ENCODE assay signal across 17 cellular contexts in the genomic region with DNA sequence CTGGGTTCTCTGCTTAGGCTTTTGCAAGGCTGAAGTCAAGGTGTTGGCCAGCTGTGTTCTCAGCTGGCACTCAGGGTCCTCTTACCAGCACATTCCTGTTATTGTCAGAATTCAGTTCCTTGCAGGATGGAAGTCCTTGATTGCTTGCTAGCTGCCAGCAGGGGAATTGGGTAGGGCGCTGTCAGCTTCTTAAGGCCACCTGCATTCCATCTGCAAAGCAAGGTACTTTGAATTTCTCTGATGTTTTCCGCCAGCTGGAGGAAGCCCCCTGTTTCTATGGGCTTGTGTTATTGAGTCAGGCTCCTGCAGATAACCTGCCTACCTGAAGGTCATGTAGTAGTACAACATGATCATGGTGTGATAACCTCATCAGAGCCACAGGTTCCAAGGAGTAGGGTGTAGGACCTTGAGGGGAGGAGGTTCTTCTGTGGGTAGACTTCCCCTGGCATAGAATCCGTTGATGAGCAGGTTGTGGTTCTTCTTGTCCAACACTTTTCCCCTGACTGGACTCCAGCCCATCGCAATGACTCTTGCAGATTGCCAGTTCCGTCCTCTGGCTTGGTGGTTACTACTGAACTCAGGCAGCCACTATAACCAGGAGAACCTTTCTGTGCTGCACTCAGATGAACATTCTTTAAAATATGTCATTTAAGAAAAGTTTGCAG. TPM values are rescaled to one million over a fixed set of nuclear protein-coding genes. Genes with fewer than 3 reads are reported as not detected.
DNase-seq lines count a peak whose midpoint lies in the region; ATAC-seq and TF ChIP-seq lines count a peak whose summit lies in the region.
"Had no signal": no experiment of that assay in that cellular context is flagged by ENCODE, and none has a peak within 500 bp of the region (broad histone marks: within the 10 kb centered on the region; RNA-seq: fewer than 3 reads in every experiment).

No MANE protein-coding gene starts in this region.

- H3K4me3 ChIP-seq in right cardiac atrium (ENCODE audit: low read length) (no peak overlapping the region), prostate gland (no peak overlapping the region)
- H3K4me3 ChIP-seq: pancreas, transverse colon had no signal

- no peaks in the 10 kb centered on the region for H3K27me3 Mint-ChIP-seq in natural killer cell treated with Interleukin-12 subunit alpha and Interleukin-12 subunit beta and Interleukin-15 and Interleukin-18, amount 100 ng/mL, for 72 hours
- H3K27me3 Mint-ChIP-seq in natural killer cell (ENCODE audit: low read depth in 2 of 2) (no peaks in the 10 kb centered on the region), WTC11 (ENCODE audit: low read depth) (no peaks in the 10 kb centered on the region)

- CTCF ChIA-PET in WTC11 (lab: Charles Lee) = interaction anchor here (1.0 kb wide), 1 partner anchor 9 kb away, joined by 3 read pairs; no protein-coding TSS in a partner anchor

- H3K4me1 ChIP-seq in right cardiac atrium (ENCODE audit: control insufficient read depth, insufficient read depth, low read length) (peaks cover 47% of the 10 kb centered on the region), prostate gland (replicated peaks) (peaks cover 15% of the 10 kb centered on the region)

- H3K36me3 Mint-ChIP-seq in natural killer cell treated with Interleukin-12 subunit alpha and Interleukin-12 subunit beta and Interleukin-15 and Interleukin-18, amount 100 ng/mL, for 72 hours = no peaks in the 10 kb centered on the region
- H3K36me3 Mint-ChIP-seq in natural killer cell (no peaks in the 10 kb centered on the region), WTC11 (peaks cover 9% of the 10 kb centered on the region; the same call in 1 of the 2 replicates)

- no peaks in the 10 kb centered on the region for H3K9me3 Mint-ChIP-seq in natural killer cell treated with Interleukin-12 subunit alpha and Interleukin-12 subunit beta and Interleukin-15 and Interleukin-18, amount 100 ng/mL, for 72 hours
- H3K9me3 Mint-ChIP-seq in natural killer cell (no peaks in the 10 kb centered on the region), WTC11 (no peaks in the 10 kb centered on the region)

- peaks cover 2% of the 10 kb centered on the region for H3K9me3 ChIP-seq in right cardiac atrium (ENCODE audit: control insufficient read depth, low read length)
- H3K9me3 ChIP-seq in prostate gland = no peaks in the 10 kb centered on the region
- H3K9me3 ChIP-seq: pancreas, transverse colon had no signal

- WGBS in right cardiac atrium = 66% methylated on average over 5 of the region's 5 CpGs
- 81% methylated on average over 5 of the region's 5 CpGs for WGBS in prostate gland

- TF ChIP-seq CTCF in natural killer cell (IDR thresholded peaks at IDR 0.05) (no peak), WTC11 (IDR thresholded peaks at IDR 0.05) (no peak), prostate gland (IDR thresholded peaks at IDR 0.05) (no peak)

- intact Hi-C loops in natural killer cell (cut with micrococcal nuclease) = no loop called here
- intact Hi-C loops in right cardiac atrium (cut with DNase I) = loop anchor here in 2 of 4 donors (5.0 to 10.0 kb wide), 2 partner anchors 88 to 95 kb away; partner anchors contain the start of genes NSUN2 (in 1 of the 2) and SRD5A1 (in 1 of the 2)
- intact Hi-C loops in prostate gland (cut with DNase I) = loop anchor here (10.0 kb wide), 1 partner anchor 1225 kb away; no protein-coding TSS in a partner anchor

- TF ChIP-seq POLR2A in prostate gland (IDR thresholded peaks at IDR 0.05) = no peak

- POLR2A ChIA-PET in WTC11 (lab: Charles Lee) = no interaction called here

- H3K27me3 ChIP-seq in right cardiac atrium (ENCODE audit: control insufficient read depth, insufficient read depth) (no peaks in the 10 kb centered on the region), prostate gland (replicated peaks; ENCODE audit: insufficient read depth) (no peaks in the 10 kb centered on the region)
- H3K27me3 ChIP-seq: dorsolateral prefrontal cortex, pancreas, transverse colon had no signal

- H3K36me3 ChIP-seq in prostate gland = no peaks in the 10 kb centered on the region
- H3K36me3 ChIP-seq: pancreas, transverse colon had no signal

- no peak for ATAC-seq in natural killer cell treated with Interleukin-12 subunit alpha and Interleukin-12 subunit beta and Interleukin-15 and Interleukin-18, amount 100 ng/mL, for 72 hours
- ATAC-seq in natural killer cell (no peak), WTC11 (no peak; the same call in 1 of the 2 replicates), right cardiac atrium (peak in 1 of 2 donors; percentile 27)
- ATAC-seq in activated CD4-positive, CD25-positive, alpha-beta regulatory T cell treated with anti-CD3 and anti-CD28 coated beads, Interleukin-2, amount 50 U/mL, for 24 hours = no peak
- ATAC-seq: HepG2, pancreas had no signal

- no peak for DNase-seq in natural killer cell treated with Interleukin-12 subunit alpha and Interleukin-12 subunit beta and Interleukin-15 and Interleukin-18, amount 100 ng/mL, for 72 hours (ENCODE audit: low spot score)
- DNase-seq in natural killer cell = no peak
- DNase-seq in WTC11 (ENCODE audit: low spot score) = no peak
- no peak for DNase-seq in right cardiac atrium
- DNase-seq in NCI-H128 (lab: John Stamatoyannopoulos, UW; ENCODE audit: unreplicated experiment) = no peak
- DNase-seq in prostate gland (ENCODE audit: low spot score) = no peak
- DNase-seq in NCI-H774 (lab: John Stamatoyannopoulos, UW) = no peak
- DNase-seq: activated T-cell treated with anti-CD3 and anti-CD28 coated beads, Interleukin-2, amount 50 U/mL, for 1 hour; amygdala; DMS79 treated with DMSO at 0.1 percent for 48 hours; dorsolateral prefrontal cortex; NCI-H748 treated with DMSO at 0.1 percent for 48 hours; pancreas; SHP77 treated with DMSO at 0.1 percent for 48 hours; transverse colon had no signal

- H3K27ac ChIP-seq in right cardiac atrium (ENCODE audit: low read length) = peak overlapping the region; percentile 48
- H3K27ac ChIP-seq in prostate gland = no peak overlapping the region
- H3K27ac ChIP-seq: dorsolateral prefrontal cortex, pancreas, transverse colon had no signal

- peak overlapping the region; percentile 22 for H3K4me3 Mint-ChIP-seq in natural killer cell treated with Interleukin-12 subunit alpha and Interleukin-12 subunit beta and Interleukin-15 and Interleukin-18, amount 100 ng/mL, for 72 hours
- H3K4me3 Mint-ChIP-seq in natural killer cell = no peak overlapping the region
- no peak overlapping the region for H3K4me3 Mint-ChIP-seq in WTC11

- H3K27ac Mint-ChIP-seq in natural killer cell treated with Interleukin-12 subunit alpha and Interleukin-12 subunit beta and Interleukin-15 and Interleukin-18, amount 100 ng/mL, for 72 hours = peak overlapping the region; percentile 28 to 33
- peak overlapping the region in 1 of 2 donors; percentile 47 for H3K27ac Mint-ChIP-seq in natural killer cell
- peak overlapping the region; percentile 14; the same call in 1 of the 2 replicates for H3K27ac Mint-ChIP-seq in WTC11

- peaks cover 74 to 88% of the 10 kb centered on the region in 2 donors for H3K4me1 Mint-ChIP-seq in natural killer cell treated with Interleukin-12 subunit alpha and Interleukin-12 subunit beta and Interleukin-15 and Interleukin-18, amount 100 ng/mL, for 72 hours (ENCODE audit: low read depth in 2 of 2)
- peaks cover 93 to 94% of the 10 kb centered on the region in 2 donors for H3K4me1 Mint-ChIP-seq in natural killer cell
- H3K4me1 Mint-ChIP-seq in WTC11 = peaks cover 83% of the 10 kb centered on the region

TF ChIP-seq in WTC11, 78 proteins besides CTCF, POLR2A, EP300 and RAD21 (continues in another document):
- no peak for TF ChIP-seq NR2C2 (CRISPR knock-in tag; IDR thresholded peaks at IDR 0.05)
- TF ChIP-seq GRHL2 (CRISPR knock-in tag; IDR thresholded peaks at IDR 0.05; ENCODE audit: insufficient replicate concordance, severe bottlenecking) = no peak
- TF ChIP-seq MXD4 (CRISPR knock-in tag; IDR thresholded peaks at IDR 0.05; ENCODE audit: borderline replicate concordance) = no peak
- no peak for TF ChIP-seq ZBTB21 (CRISPR knock-in tag; IDR thresholded peaks at IDR 0.05; ENCODE audit: borderline replicate concordance)
- no peak for TF ChIP-seq NFE2L1 (CRISPR knock-in tag; IDR thresholded peaks at IDR 0.05)
- TF ChIP-seq KAT7 (CRISPR knock-in tag; IDR thresholded peaks at IDR 0.05; ENCODE audit: borderline replicate concordance) = no peak
- no peak for TF ChIP-seq ZNF423 (CRISPR knock-in tag; IDR thresholded peaks at IDR 0.05)
- TF ChIP-seq, protein P1, sequence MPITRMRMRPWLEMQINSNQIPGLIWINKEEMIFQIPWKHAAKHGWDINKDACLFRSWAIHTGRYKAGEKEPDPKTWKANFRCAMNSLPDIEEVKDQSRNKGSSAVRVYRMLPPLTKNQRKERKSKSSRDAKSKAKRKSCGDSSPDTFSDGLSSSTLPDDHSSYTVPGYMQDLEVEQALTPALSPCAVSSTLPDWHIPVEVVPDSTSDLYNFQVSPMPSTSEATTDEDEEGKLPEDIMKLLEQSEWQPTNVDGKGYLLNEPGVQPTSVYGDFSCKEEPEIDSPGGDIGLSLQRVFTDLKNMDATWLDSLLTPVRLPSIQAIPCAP (CRISPR knock-in tag; IDR thresholded peaks at IDR 0.05) = no peak
- TF ChIP-seq, protein P2, sequence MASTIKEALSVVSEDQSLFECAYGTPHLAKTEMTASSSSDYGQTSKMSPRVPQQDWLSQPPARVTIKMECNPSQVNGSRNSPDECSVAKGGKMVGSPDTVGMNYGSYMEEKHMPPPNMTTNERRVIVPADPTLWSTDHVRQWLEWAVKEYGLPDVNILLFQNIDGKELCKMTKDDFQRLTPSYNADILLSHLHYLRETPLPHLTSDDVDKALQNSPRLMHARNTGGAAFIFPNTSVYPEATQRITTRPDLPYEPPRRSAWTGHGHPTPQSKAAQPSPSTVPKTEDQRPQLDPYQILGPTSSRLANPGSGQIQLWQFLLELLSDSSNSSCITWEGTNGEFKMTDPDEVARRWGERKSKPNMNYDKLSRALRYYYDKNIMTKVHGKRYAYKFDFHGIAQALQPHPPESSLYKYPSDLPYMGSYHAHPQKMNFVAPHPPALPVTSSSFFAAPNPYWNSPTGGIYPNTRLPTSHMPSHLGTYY (CRISPR knock-in tag; IDR thresholded peaks at IDR 0.05) = no peak
- no peak for TF ChIP-seq ATF1 (CRISPR knock-in tag; IDR thresholded peaks at IDR 0.05)
- TF ChIP-seq SMAD3 (CRISPR knock-in tag; IDR thresholded peaks at IDR 0.05; ENCODE audit: borderline replicate concordance) = no peak

RNA-seq across cellular contexts. Expression of gene TENT4A, which starts 6.8 kb away (rescaled TPM):
- 10 to 100 TPM; 37.8 to 69.9 TPM for total RNA-seq in natural killer cell treated with Interleukin-12 subunit alpha and Interleukin-12 subunit beta and Interleukin-15 and Interleukin-18, amount 100 ng/mL, for 72 hours
- total RNA-seq in natural killer cell = 10 to 100 TPM; 36.0 to 65.6 (median 44.9) TPM
- 28.7 to 29.4 TPM (median 29.2 TPM) in 3 replicates for total RNA-seq in WTC11 (2021)
- 10 to 100 TPM; 11.2 to 14.5 (median 12.3) TPM for total RNA-seq in right cardiac atrium
- 4.7 TPM for polyA plus RNA-seq in right cardiac atrium
- 10 to 100 TPM; 12.9 to 40.4 TPM for total RNA-seq in prostate gland
